In genomic region chr12:4829161-4829792, GRCh38 we compare ENCODE assay signal across 11 cellular contexts.
DNase-seq lines count a peak whose midpoint lies in the region; ATAC-seq, FAIRE-seq and TF ChIP-seq lines count a peak whose summit lies in the region.
"Had no signal": no experiment of that assay in that cellular context is flagged by ENCODE, and none has a peak within 500 bp of the region (broad histone marks: within the 10 kb centered on the region; RNA-seq: fewer than 3 reads in every experiment).

No MANE protein-coding gene starts in this region.

- DNase-seq in GM13976 (ENCODE audit: low spot score) (peak; percentile 79), H54 (ENCODE audit: insufficient read length, low spot score) (no peak), kidney tubule cell (ENCODE audit: low spot score) (no peak), SHP77 treated with DMSO at 0.1 percent for 48 hours (lab: John Stamatoyannopoulos, UW) (no peak)
- DNase-seq in activated naive CD8-positive, alpha-beta T cell treated with anti-CD3 and anti-CD28 coated beads for 36 hours = peak; percentile 15
- DNase-seq in stimulated activated naive CD4-positive, alpha-beta T cell treated with Interleukin-2 at 50 U/mL for 16 hours (lab: John Stamatoyannopoulos, UW) = no peak
- DNase-seq: activated gamma-delta T cell, GF-D8, NCI-H510A treated with DMSO at 0.1 percent for 48 hours had no signal

- TF ChIP-seq POLR2A in H54 (IDR thresholded peaks at IDR 0.05; ENCODE audit: low read depth, low read length) = no peak

- in situ Hi-C loops in GM13976 (cut with MboI; ENCODE audit: low sequenced_read_pairs, unreplicated experiment) = no loop called here

- H3K27ac Mint-ChIP-seq in activated naive CD8-positive, alpha-beta T cell treated with anti-CD3 and anti-CD28 coated beads for 36 hours = peak overlapping the region; percentile 90

- peaks cover 8% of the 10 kb centered on the region for H3K9me3 Mint-ChIP-seq in activated naive CD8-positive, alpha-beta T cell treated with anti-CD3 and anti-CD28 coated beads for 36 hours

- peaks cover 50% of the 10 kb centered on the region for H3K4me1 Mint-ChIP-seq in activated naive CD8-positive, alpha-beta T cell treated with anti-CD3 and anti-CD28 coated beads for 36 hours

- no peak for FAIRE-seq in H54 (lab: Jason Lieb, UNC)

- no peak for TF ChIP-seq CTCF in GM13976 (IDR thresholded peaks at IDR 0.05; ENCODE audit: borderline replicate concordance, control extremely low read depth, extremely low read depth, insufficient read depth, missing control alignments)

- peaks cover 10% of the 10 kb centered on the region for H3K36me3 Mint-ChIP-seq in activated naive CD8-positive, alpha-beta T cell treated with anti-CD3 and anti-CD28 coated beads for 36 hours

- peak overlapping the region; percentile 74 for H3K4me3 Mint-ChIP-seq in activated naive CD8-positive, alpha-beta T cell treated with anti-CD3 and anti-CD28 coated beads for 36 hours

- ATAC-seq in GM19468 (IDR thresholded peaks at IDR 0.05; ENCODE audit: extremely low read depth, unreplicated experiment) (peak; percentile 66), HG03196 (IDR thresholded peaks at IDR 0.05; ENCODE audit: unreplicated experiment) (peak; percentile 74)

- no peaks in the 10 kb centered on the region for H3K27me3 Mint-ChIP-seq in activated naive CD8-positive, alpha-beta T cell treated with anti-CD3 and anti-CD28 coated beads for 36 hours

Comparison
In these comparisons a context has a peak if more than half of its experiments do, and no peak if none do; other contexts are left out.
1. DNase-seq: peak in GM13976 (single experiment) and activated naive CD8-positive, alpha-beta T cell treated with anti-CD3 and anti-CD28 coated beads for 36 hours (single experiment); none in H54 (single experiment), kidney tubule cell (single experiment), SHP77 treated with DMSO at 0.1 percent for 48 hours (single experiment) and stimulated activated naive CD4-positive, alpha-beta T cell treated with Interleukin-2 at 50 U/mL for 16 hours (single experiment).